In the genomic region with DNA sequence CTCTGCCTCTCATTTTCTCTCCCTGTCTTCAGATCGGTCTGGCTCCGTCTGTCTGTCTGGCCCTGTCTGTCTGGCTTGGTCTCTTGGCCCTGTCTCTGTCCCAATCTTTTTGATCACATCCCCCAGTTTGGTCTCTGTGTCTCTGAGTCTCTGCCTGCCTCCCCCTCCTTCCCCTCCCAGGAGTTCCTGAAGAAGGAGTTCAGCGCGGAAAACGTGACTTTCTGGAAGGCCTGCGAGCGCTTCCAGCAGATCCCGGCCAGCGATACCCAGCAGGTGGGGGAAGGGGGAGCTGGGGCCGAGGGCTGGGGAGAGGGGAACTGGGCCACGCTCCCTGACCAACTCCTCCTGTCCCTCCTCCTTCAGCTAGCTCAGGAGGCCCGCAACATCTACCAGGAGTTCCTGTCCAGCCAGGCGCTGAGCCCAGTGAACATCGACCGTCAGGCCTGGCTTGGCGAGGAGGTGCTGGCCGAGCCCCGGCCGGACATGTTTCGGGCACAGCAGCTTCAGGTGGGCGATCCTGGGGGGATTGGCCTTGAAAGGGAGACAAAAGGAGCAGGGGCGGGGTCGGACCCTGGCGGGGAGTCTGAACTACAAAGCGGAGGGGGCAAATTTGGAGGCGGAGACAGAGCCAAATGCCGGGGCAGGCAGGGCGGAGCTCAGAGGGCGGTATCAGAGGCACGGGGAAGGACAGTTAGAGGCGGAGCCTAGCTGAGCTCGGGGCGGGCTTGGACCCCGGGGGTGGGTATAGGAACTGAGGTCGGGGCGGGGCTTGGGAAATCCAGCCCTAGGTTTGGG, we compare ENCODE assay signal across 8 cellular contexts. TPM values are rescaled to one million over a fixed set of nuclear protein-coding genes. Genes with fewer than 3 reads are reported as not detected.
A peak's percentile ranks its signal among the peaks of the same experiment; 100 is the strongest.
DNase-seq lines count a peak whose midpoint lies in the region; ATAC-seq and TF ChIP-seq lines count a peak whose summit lies in the region.

No MANE protein-coding gene starts in this region.

- H3K9me3 ChIP-seq in CD8-positive, alpha-beta memory T cell (ENCODE audit: low read length) = no peaks in the 10 kb centered on the region
- no peaks in the 10 kb centered on the region for H3K9me3 ChIP-seq in neural progenitor cell (ENCODE audit: low read depth)
- no peaks in the 10 kb centered on the region for H3K9me3 ChIP-seq in OCI-LY7 (ENCODE audit: low read length)

- H3K79me2 ChIP-seq in neural progenitor cell (ENCODE audit: low read depth) = no peaks in the 10 kb centered on the region
- H3K79me2 ChIP-seq in OCI-LY7 (ENCODE audit: insufficient read depth, low read depth, low read length) = peaks cover 9% of the 10 kb centered on the region; the same call in 1 of the 2 replicates

- H4K20me1 ChIP-seq in neural progenitor cell (ENCODE audit: low read depth) = no peaks in the 10 kb centered on the region
- H4K20me1 ChIP-seq in OCI-LY7 (ENCODE audit: insufficient read depth, low read length) = no peaks in the 10 kb centered on the region

- DNase-seq in CD8-positive, alpha-beta memory T cell = no peak
- DNase-seq in RPMI7951 (ENCODE audit: low read depth) (peak; percentile 44), fibroblast of villous mesenchyme (ENCODE audit: low read depth) (peak; percentile 77), neural progenitor cell (ENCODE audit: low spot score) (peak; percentile 96), globus pallidus (ENCODE audit: low spot score) (no peak), OCI-LY7 (ENCODE audit: low spot score) (no peak), A172 (ENCODE audit: low spot score) (no peak)

- peaks cover 13 to 63% (median 15%) of the 10 kb centered on the region in 3 donors for H3K36me3 Mint-ChIP-seq in CD8-positive, alpha-beta memory T cell
- no peaks in the 10 kb centered on the region for H3K36me3 Mint-ChIP-seq in neural progenitor cell

- no peak overlapping the region for H3K4me3 ChIP-seq in CD8-positive, alpha-beta memory T cell (ENCODE audit: low read length)
- H3K4me3 ChIP-seq in fibroblast of villous mesenchyme (ENCODE audit: low read depth, low read length) = peak overlapping the region; percentile 58
- peak overlapping the region; percentile 50 for H3K4me3 ChIP-seq in neural progenitor cell
- no peak overlapping the region for H3K4me3 ChIP-seq in OCI-LY7 (ENCODE audit: low read depth, low read length, poor library complexity, severe bottlenecking)

- peaks cover 52 to 77% (median 63%) of the 10 kb centered on the region in 3 donors for H3K4me1 Mint-ChIP-seq in CD8-positive, alpha-beta memory T cell
- H3K4me1 Mint-ChIP-seq in neural progenitor cell = peaks cover 54% of the 10 kb centered on the region

- peaks cover 68% of the 10 kb centered on the region for H3K4me1 ChIP-seq in CD8-positive, alpha-beta memory T cell (ENCODE audit: insufficient read depth, low read length)
- peaks cover 26% of the 10 kb centered on the region for H3K4me1 ChIP-seq in neural progenitor cell
- peaks cover 61% of the 10 kb centered on the region for H3K4me1 ChIP-seq in OCI-LY7 (ENCODE audit: insufficient read depth, low read length, poor library complexity, severe bottlenecking)

- H3K9ac ChIP-seq in neural progenitor cell = no peak overlapping the region

- H3K27me3 Mint-ChIP-seq in CD8-positive, alpha-beta memory T cell = peaks cover 0 to 1% of the 10 kb centered on the region in 2 donors
- H3K27me3 Mint-ChIP-seq in neural progenitor cell (ENCODE audit: insufficient read depth, low read depth) = peaks cover 22% of the 10 kb centered on the region

- H3K4me2 ChIP-seq in neural progenitor cell = peak overlapping the region; percentile 79
- no peak overlapping the region for H3K4me2 ChIP-seq in OCI-LY7 (ENCODE audit: low read length)

- POLR2A ChIA-PET in CD8-positive, alpha-beta memory T cell (lab: Charles Lee) = interaction anchor here (0.6 kb wide), 1 partner anchor 8 kb away, joined by 4 read pairs; no protein-coding TSS in a partner anchor
- POLR2A ChIA-PET in OCI-LY7 (lab: Charles Lee) = interaction anchor here (0.7 kb wide), 1 partner anchor 53 kb away, joined by 3 read pairs; no protein-coding TSS in a partner anchor

- intact Hi-C loops in OCI-LY7 (cut with micrococcal nuclease; ENCODE audit: unreplicated experiment) = no loop called here

- no peaks in the 10 kb centered on the region for H3K27me3 ChIP-seq in CD8-positive, alpha-beta memory T cell (ENCODE audit: insufficient read depth, low read length, poor library complexity, severe bottlenecking)
- H3K27me3 ChIP-seq in neural progenitor cell = peaks cover 44% of the 10 kb centered on the region

- ATAC-seq in HG03439 (IDR thresholded peaks at IDR 0.05; ENCODE audit: unreplicated experiment) = no peak

- peak overlapping the region; percentile 70 for H3K27ac ChIP-seq in CD8-positive, alpha-beta memory T cell (ENCODE audit: low read depth, low read length)
- no peak overlapping the region for H3K27ac ChIP-seq in neural progenitor cell
- H3K27ac ChIP-seq in OCI-LY7 (ENCODE audit: low read depth, low read length, poor library complexity, severe bottlenecking) = no peak overlapping the region

- peak overlapping the region in 4 of 8 donors; percentile 52 to 97 (median 73) for H3K27ac Mint-ChIP-seq in CD8-positive, alpha-beta memory T cell
- peak overlapping the region; percentile 96 for H3K27ac Mint-ChIP-seq in neural progenitor cell

- H3K9me3 Mint-ChIP-seq in CD8-positive, alpha-beta memory T cell = no peaks in the 10 kb centered on the region
- H3K9me3 Mint-ChIP-seq in neural progenitor cell = no peaks in the 10 kb centered on the region

- H2AFZ ChIP-seq in neural progenitor cell (replicated peaks) (peak overlapping the region; percentile 69), OCI-LY7 (ENCODE audit: low read length) (no peak overlapping the region)

- BruUV-seq in OCI-LY7 (replicated peaks; lab: Mats Ljungman, UMichigan) = no TSS peak

- H3F3A ChIP-seq in neural progenitor cell (ENCODE audit: low read depth) = peaks cover 57% of the 10 kb centered on the region

- H3K9me2 ChIP-seq in OCI-LY7 (ENCODE audit: insufficient read depth, low read length) = no peaks in the 10 kb centered on the region

- H3K4me3 Mint-ChIP-seq in CD8-positive, alpha-beta memory T cell = peak overlapping the region in 1 of 7 donors; percentile 15
- peak overlapping the region; percentile 89 for H3K4me3 Mint-ChIP-seq in neural progenitor cell

- H3K36me3 ChIP-seq in CD8-positive, alpha-beta memory T cell (ENCODE audit: insufficient read depth, low read length) = peaks cover 33% of the 10 kb centered on the region
- H3K36me3 ChIP-seq in neural progenitor cell (no peaks in the 10 kb centered on the region), OCI-LY7 (ENCODE audit: insufficient read depth, low read length) (peaks cover 30% of the 10 kb centered on the region)

- CTCF ChIA-PET in CD8-positive, alpha-beta memory T cell (lab: Charles Lee) = interaction anchor here (0.9 to 12.7 kb wide), 4 partner anchors 10 to 91 kb away, joined by 3 to 136 read pairs (median 62); a partner anchor contains a TSS
- CTCF ChIA-PET in OCI-LY7 (lab: Charles Lee; ENCODE audit: unreplicated experiment) = interaction anchor here (0.6 kb wide), 1 partner anchor 78 kb away, joined by 3 read pairs; no protein-coding TSS in a partner anchor

- TF ChIP-seq CTCF in fibroblast of villous mesenchyme (IDR thresholded peaks at IDR 0.05; ENCODE audit: insufficient read depth, low read depth, low read length) (no peak), neural progenitor cell (IDR thresholded peaks at IDR 0.05) (no peak), OCI-LY7 (conservative IDR thresholded peaks at IDR 0.05; ENCODE audit: low read length) (no peak)

RNA-seq across cellular contexts. Expression of a gene that starts 9.0 kb away (rescaled TPM):
- total RNA-seq in CD8-positive, alpha-beta memory T cell = 10 to 100 TPM; 60.5 to 61.9 TPM
- 83.5 TPM for polyA plus RNA-seq in CD8-positive, alpha-beta memory T cell
- 4.6 and 10.2 TPM in 2 replicates for total RNA-seq in RPMI7951 (2014; rRNA removed; shearing (Covaris generic))
- total RNA-seq in fibroblast of villous mesenchyme (3.5 TPM in 2 replicates), neural progenitor cell (ENCODE audit: low replicate concordance) (3.2 and 19.0 TPM in 2 replicates), OCI-LY7 (2022) (41.7 and 46.3 TPM in 2 replicates)
- total RNA-seq in OCI-LY7 (2014; rRNA removed; shearing (Covaris generic)) = 33.0 and 43.3 TPM in 2 replicates
- total RNA-seq in A172 (2014; rRNA removed; shearing (Covaris generic)) = 28.2 and 36.5 TPM in 2 replicates

RNA-seq across cellular contexts. Expression of a gene that starts 15.3 kb away (rescaled TPM):
- total RNA-seq in CD8-positive, alpha-beta memory T cell = 100 to 1,000 TPM; 112 to 126 TPM
- 276 TPM for polyA plus RNA-seq in CD8-positive, alpha-beta memory T cell
- total RNA-seq in RPMI7951 (2014; rRNA removed; shearing (Covaris generic)) = 273 and 306 TPM in 2 replicates
- total RNA-seq in fibroblast of villous mesenchyme = 284 and 355 TPM in 2 replicates
- 96.5 and 116 TPM in 2 replicates for total RNA-seq in neural progenitor cell (ENCODE audit: low replicate concordance)
- 144 and 151 TPM in 2 replicates for total RNA-seq in OCI-LY7 (2014; rRNA removed; shearing (Covaris generic))
- 103 and 116 TPM in 2 replicates for total RNA-seq in OCI-LY7 (2022)
- total RNA-seq in A172 (2014; rRNA removed; shearing (Covaris generic)) = 361 and 423 TPM in 2 replicates

RNA-seq across cellular contexts. Expression of a gene that starts 17.5 kb away (rescaled TPM):
- total RNA-seq in CD8-positive, alpha-beta memory T cell = under 1 TPM in 1 of 2 experiments, not detected in 1; 0.09 TPM
- 0.17 TPM for polyA plus RNA-seq in CD8-positive, alpha-beta memory T cell
- not detected in 2 replicates for total RNA-seq in RPMI7951 (2014; rRNA removed; shearing (Covaris generic))
- not detected in 2 replicates for total RNA-seq in fibroblast of villous mesenchyme
- total RNA-seq in neural progenitor cell (ENCODE audit: low replicate concordance) = not detected in 2 replicates
- 0.05 and 0.35 TPM in 2 replicates for total RNA-seq in OCI-LY7 (2014; rRNA removed; shearing (Covaris generic))
- total RNA-seq in OCI-LY7 (2022) = 0.46 and 0.63 TPM in 2 replicates
- 0.05 TPM in 1 of 2 replicates, not detected in the other for total RNA-seq in A172 (2014; rRNA removed; shearing (Covaris generic))

RNA-seq across cellular contexts. Expression of a gene that starts 33.7 kb away (rescaled TPM):
- not detected for total RNA-seq in CD8-positive, alpha-beta memory T cell
- not detected for polyA plus RNA-seq in CD8-positive, alpha-beta memory T cell
- total RNA-seq in RPMI7951 (2014; rRNA removed; shearing (Covaris generic)) = not detected in 2 replicates
- total RNA-seq in fibroblast of villous mesenchyme (not detected in 2 replicates), neural progenitor cell (ENCODE audit: low replicate concordance) (not detected in 2 replicates), OCI-LY7 (2022) (not detected in 2 replicates)
- total RNA-seq in OCI-LY7 (2014; rRNA removed; shearing (Covaris generic)) = not detected in 2 replicates
- not detected in 2 replicates for total RNA-seq in A172 (2014; rRNA removed; shearing (Covaris generic))

RNA-seq across cellular contexts. Expression of a gene that starts 42.6 kb away (rescaled TPM):
- total RNA-seq in CD8-positive, alpha-beta memory T cell = 10 to 100 TPM in 1 of 2 experiments, 1 to 10 TPM in 1; 9.2 to 10.3 TPM
- 1.9 TPM for polyA plus RNA-seq in CD8-positive, alpha-beta memory T cell
- total RNA-seq in RPMI7951 (2014; rRNA removed; shearing (Covaris generic)) = 0.12 and 0.59 TPM in 2 replicates
- total RNA-seq in fibroblast of villous mesenchyme (0.43 and 0.64 TPM in 2 replicates), neural progenitor cell (ENCODE audit: low replicate concordance) (2.0 TPM in 1 of 2 replicates, not detected in the other), OCI-LY7 (2022) (3.0 and 3.8 TPM in 2 replicates)
- total RNA-seq in OCI-LY7 (2014; rRNA removed; shearing (Covaris generic)) = 1.2 TPM in 1 of 2 replicates, not detected in the other
- total RNA-seq in A172 (2014; rRNA removed; shearing (Covaris generic)) = 5.6 and 11.3 TPM in 2 replicates

Comparison
In these comparisons a context has a peak if more than half of its experiments do, and no peak if none do; other contexts are left out.
1. DNase-seq: peak in RPMI7951 (single experiment), fibroblast of villous mesenchyme (single experiment) and neural progenitor cell (single experiment); none in CD8-positive, alpha-beta memory T cell (0 of 5), globus pallidus (single experiment), OCI-LY7 (single experiment) and A172 (single experiment).
2. H3K4me3 ChIP-seq: peak in fibroblast of villous mesenchyme (single experiment) and neural progenitor cell (single experiment); none in CD8-positive, alpha-beta memory T cell (single experiment) and OCI-LY7 (single experiment).